ENCODE assay signal across 32 cellular contexts in the genomic region with DNA sequence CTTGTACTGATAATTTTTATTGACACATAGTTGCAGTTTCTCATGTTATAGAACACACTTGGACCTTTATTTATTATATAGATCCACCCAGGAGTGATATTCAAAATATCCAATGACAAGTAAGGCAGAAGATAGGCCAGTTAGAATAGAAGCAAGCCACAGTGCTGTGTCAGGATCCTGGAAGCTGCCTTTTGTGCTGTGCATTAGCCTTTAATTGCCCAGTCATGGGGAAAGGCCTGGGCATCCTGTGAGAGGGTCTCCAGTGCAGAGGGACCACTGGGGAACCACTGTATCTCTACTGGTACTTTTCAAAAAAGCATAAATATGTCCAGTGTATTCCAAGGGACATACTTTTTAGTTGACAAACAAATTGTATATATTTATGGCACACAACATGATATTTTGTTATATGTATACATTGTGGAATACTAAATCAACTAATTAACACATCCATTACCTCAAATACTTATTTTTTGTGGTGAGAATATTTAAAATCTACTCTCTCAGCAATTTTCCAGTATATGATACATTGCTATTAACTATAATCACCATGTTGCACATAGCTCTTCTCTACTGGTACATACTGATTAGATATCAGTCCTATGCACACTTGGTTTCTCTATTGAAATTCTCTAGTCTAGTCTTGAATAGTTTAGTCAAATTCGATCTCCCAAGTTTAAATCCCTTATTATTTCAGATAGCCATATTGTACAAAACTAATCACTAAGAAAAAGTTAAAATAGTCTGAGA.
"Had no signal": no experiment of that assay in that cellular context is flagged by ENCODE, and none has a peak within 500 bp of the region (broad histone marks: within the 10 kb centered on the region; RNA-seq: fewer than 3 reads in every experiment).

No MANE protein-coding gene starts in this region.

- H3K4me3 ChIP-seq: breast epithelium, cardiac muscle cell, colonic mucosa had no signal

- DNase-seq: activated B cell treated with CpG ODN at 0.5 μM for 24 hours; activated CD4-positive, alpha-beta T cell treated with anti-CD3 and anti-CD28 coated beads for 48 hours; activated CD4-positive, alpha-beta T cell treated with anti-CD3 and anti-CD28 coated beads, Interleukin-2, amount 50 U/mL, for 1 hour; activated CD4-positive, alpha-beta T cell treated with anti-CD3 and anti-CD28 coated beads, Interleukin-2, amount 50 U/mL, for 48 hours; activated CD8-positive, alpha-beta memory T cell treated with anti-CD3 and anti-CD28 coated beads for 24 hours; activated CD8-positive, alpha-beta T cell treated with anti-CD3 and anti-CD28 coated beads for 36 hours; activated effector memory CD4-positive, alpha-beta T cell treated with Interleukin-2 at 50 U/mL for 16 hours; activated gamma-delta T cell treated with Interleukin-2 at 50 U/mL for 16 hours; activated naive CD4-positive, alpha-beta T cell treated with anti-CD3 and anti-CD28 coated beads, Interleukin-2, amount 50 U/mL, for 16 hours; activated naive CD4-positive, alpha-beta T cell treated with Interleukin-2 at 50 U/mL for 16 hours; activated T-cell treated with anti-CD3 and anti-CD28 coated beads, Interleukin-2, amount 50 U/mL, for 4 hours; amniotic stem cell; aorta; central memory CD4-positive, alpha-beta T cell; cerebellar nuclear complex; colonic mucosa; effector CD8-positive, alpha-beta T cell; foreskin fibroblast; head of caudate nucleus; SW 1271; T-cell; T-helper 9 cell; WERI-Rb-1 had no signal

- H3K27ac ChIP-seq: breast epithelium, cardiac muscle cell, colonic mucosa, epithelial cell of prostate, WERI-Rb-1 had no signal

- ATAC-seq: activated CD4-positive, CD25-positive, alpha-beta regulatory T cell treated with anti-CD3 and anti-CD28 coated beads, Interleukin-2, amount 50 U/mL, for 24 hours; activated CD8-positive, alpha-beta T cell treated with anti-CD3 and anti-CD28 coated beads for 36 hours; activated T-cell treated with anti-CD3 and anti-CD28 coated beads, Interleukin-2, amount 50 U/mL, for 4 hours; activated T-helper 17 cell treated with anti-CD3 and anti-CD28 coated beads, Interleukin-2, amount 50 U/mL, for 72 hours; esophagus mucosa; T-cell had no signal

- H3K4me1 ChIP-seq: breast epithelium, colonic mucosa had no signal

- H3K36me3 ChIP-seq: breast epithelium, cardiac muscle cell, colonic mucosa, WERI-Rb-1 had no signal

- H3K9me3 ChIP-seq: breast epithelium, colonic mucosa had no signal

- FAIRE-seq: endometrium, endothelial cell of umbilical vein, frontal cortex had no signal

- H3K27me3 ChIP-seq: breast epithelium, cardiac muscle cell, colonic mucosa had no signal
